8 cellular contexts compared by ENCODE assay signal in genomic region chr21:41167348-41168342, GRCh38. TPM values are rescaled to one million over a fixed set of nuclear protein-coding genes. Genes with fewer than 3 reads are reported as not detected.
DNase-seq lines count a peak whose midpoint lies in the region; ATAC-seq and TF ChIP-seq lines count a peak whose summit lies in the region.

TSS of gene BACE2 (plus strand) at chr21:41168160. CDS start at chr21:41168264, 104 bp downstream.

- peaks cover 50% of the 10 kb centered on the region for H3K4me1 ChIP-seq in left ventricle myocardium inferior

- H3K4me3 ChIP-seq in left ventricle myocardium inferior = peak within 1 kb of the TSS; percentile 87

- no peaks in the 10 kb centered on the region for H3K27me3 ChIP-seq in left ventricle myocardium inferior (ENCODE audit: low read depth)

- TF ChIP-seq CTCF in left ventricle myocardium inferior (IDR thresholded peaks at IDR 0.05; ENCODE audit: borderline replicate concordance) = peak; percentile 75

- intact Hi-C loops in left ventricle myocardium inferior (cut with micrococcal nuclease) (no loop called here), posterior cingulate gyrus (cut with DNase I) (no loop called here)

- peak; percentile 57 for ATAC-seq in HG02678 (IDR thresholded peaks at IDR 0.05; ENCODE audit: unreplicated experiment)
- no peak for ATAC-seq in GM21447 (IDR thresholded peaks at IDR 0.05; ENCODE audit: unreplicated experiment)

- no peaks in the 10 kb centered on the region for H3K36me3 ChIP-seq in left ventricle myocardium inferior

- H3K9me3 ChIP-seq in left ventricle myocardium inferior (replicated peaks) = no peaks in the 10 kb centered on the region

- DNase-seq in DMS153 treated with DMSO at 0.1 percent for 48 hours (lab: John Stamatoyannopoulos, UW; ENCODE audit: unreplicated experiment) = peak; percentile 4
- DNase-seq in RKO (ENCODE audit: low spot score) = peak; percentile 72
- peak; percentile 85 for DNase-seq in left ventricle myocardium inferior
- peak in 9 of 10 donors; percentile 40 to 93 (median 57) for DNase-seq in posterior cingulate gyrus
- DNase-seq in effector CD4-positive, alpha-beta T cell = no peak

- H3K27ac ChIP-seq in angular gyrus (ENCODE audit: low read depth, low read length) = peak within 1 kb of the TSS; percentile 54
- peak within 1 kb of the TSS; percentile 92 for H3K27ac ChIP-seq in left ventricle myocardium inferior (replicated peaks)

RNA-seq across cellular contexts. Expression of gene BACE2, which starts in this region (rescaled TPM):
- total RNA-seq in left ventricle myocardium inferior = 16.0 TPM
